Comparison of ENCODE assay signal across 18 cellular contexts in the genomic region with DNA sequence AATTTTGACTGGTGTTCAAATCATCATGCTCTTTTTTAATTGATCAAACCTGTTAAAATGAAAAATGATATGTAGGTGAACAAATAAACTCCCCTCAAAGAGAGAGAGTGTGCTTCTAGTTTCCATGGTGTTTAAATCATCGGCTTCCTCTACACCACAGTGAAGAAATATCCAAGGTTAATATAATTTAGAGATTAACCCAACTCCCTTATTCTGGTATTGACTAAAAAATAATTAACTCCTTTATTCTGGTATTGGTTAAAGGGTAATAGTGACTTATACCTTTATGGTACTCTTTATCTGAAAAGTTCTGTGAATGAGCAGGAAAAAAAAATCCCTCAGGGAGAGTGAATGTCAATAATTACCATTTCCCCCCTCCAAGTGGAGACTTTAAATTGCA.
"Had no signal": no experiment of that assay in that cellular context is flagged by ENCODE, and none has a peak within 500 bp of the region (broad histone marks: within the 10 kb centered on the region; RNA-seq: fewer than 3 reads in every experiment).

No MANE protein-coding gene starts in this region.

- H3K27ac ChIP-seq: colonic mucosa, esophagus squamous epithelium, prostate gland, right lobe of liver, VCaP had no signal

- H3K4me1 Mint-ChIP-seq: activated naive CD4-positive, alpha-beta T cell treated with anti-CD3 and anti-CD28 coated beads, Interleukin-2, amount 50 U/mL, for 24 hours had no signal

- H3K4me1 ChIP-seq: prostate gland, right lobe of liver had no signal

- ATAC-seq: activated CD8-positive, alpha-beta memory T cell treated with anti-CD3 and anti-CD28 coated beads, Interleukin-2, amount 10 ng/mL, durations not matched to agents 7 days and 5 days; right lobe of liver; stimulated activated memory B cell treated with anti-CD40 and anti-IgM and Interleukin-4, amounts not matched to agents 10 μg/mL and 1 μg/mL and 100 μg/mL, for 72 hours had no signal

- H3K27me3 Mint-ChIP-seq: activated CD8-positive, alpha-beta memory T cell treated with anti-CD3 and anti-CD28 coated beads, Interleukin-2, amount 10 ng/mL, durations not matched to agents 7 days and 5 days; activated naive CD4-positive, alpha-beta T cell treated with anti-CD3 and anti-CD28 coated beads, Interleukin-2, amount 50 U/mL, for 24 hours; activated T-cell treated with anti-CD3 and anti-CD28 coated beads, Interleukin-2, amount 50 U/mL, for 24 hours had no signal

- H3K27me3 ChIP-seq: colonic mucosa, esophagus squamous epithelium, right lobe of liver had no signal

- H3K27ac Mint-ChIP-seq: activated CD8-positive, alpha-beta memory T cell treated with anti-CD3 and anti-CD28 coated beads, Interleukin-2, amount 10 ng/mL, durations not matched to agents 7 days and 5 days; activated naive CD4-positive, alpha-beta T cell treated with anti-CD3 and anti-CD28 coated beads, Interleukin-2, amount 50 U/mL, for 24 hours; activated T-cell treated with anti-CD3 and anti-CD28 coated beads, Interleukin-2, amount 50 U/mL, for 24 hours; natural killer cell treated with Interleukin-12 subunit alpha and Interleukin-12 subunit beta and Interleukin-15 and Interleukin-18, amount 100 ng/mL, for 72 hours; stimulated activated memory B cell treated with anti-CD40 and anti-IgM and Interleukin-4, amounts not matched to agents 10 μg/mL and 1 μg/mL and 100 μg/mL, for 72 hours had no signal

- H3K4me3 Mint-ChIP-seq: activated CD8-positive, alpha-beta memory T cell treated with anti-CD3 and anti-CD28 coated beads, Interleukin-2, amount 10 ng/mL, durations not matched to agents 7 days and 5 days; activated naive CD4-positive, alpha-beta T cell treated with anti-CD3 and anti-CD28 coated beads, Interleukin-2, amount 50 U/mL, for 24 hours; activated T-cell treated with anti-CD3 and anti-CD28 coated beads, Interleukin-2, amount 50 U/mL, for 24 hours; natural killer cell treated with Interleukin-12 subunit alpha and Interleukin-12 subunit beta and Interleukin-15 and Interleukin-18, amount 100 ng/mL, for 72 hours; stimulated activated memory B cell treated with anti-CD40 and anti-IgM and Interleukin-4, amounts not matched to agents 10 μg/mL and 1 μg/mL and 100 μg/mL, for 72 hours had no signal

- H3K36me3 ChIP-seq: colonic mucosa, prostate gland had no signal

- DNase-seq: activated CD4-positive, alpha-beta T cell treated with anti-CD3 and anti-CD28 coated beads for 1 hour; activated CD4-positive, alpha-beta T cell treated with anti-CD3 and anti-CD28 coated beads, Interleukin-2, amount 50 U/mL, for 48 hours; activated CD8-positive, alpha-beta memory T cell treated with anti-CD3 and anti-CD28 coated beads, Interleukin-2, amount 10 ng/mL, durations not matched to agents 7 days and 5 days; activated effector memory CD4-positive, alpha-beta T cell treated with Interleukin-2 at 50 U/mL for 16 hours; activated T-cell treated with anti-CD3 and anti-CD28 coated beads, Interleukin-2, amount 50 U/mL, for 24 hours; caudate nucleus; colonic mucosa; esophagus squamous epithelium; glutamatergic neuron; hypothalamus; nucleus accumbens; right lobe of liver; stimulated activated CD4-positive, alpha-beta T cell treated with anti-CD3 and anti-CD28 coated beads, Interleukin-2, amount 100 ng/mL, for 24 hours had no signal

- H3K9me3 Mint-ChIP-seq: activated naive CD4-positive, alpha-beta T cell treated with anti-CD3 and anti-CD28 coated beads, Interleukin-2, amount 50 U/mL, for 24 hours; activated T-cell treated with anti-CD3 and anti-CD28 coated beads, Interleukin-2, amount 50 U/mL, for 24 hours; natural killer cell treated with Interleukin-12 subunit alpha and Interleukin-12 subunit beta and Interleukin-15 and Interleukin-18, amount 100 ng/mL, for 72 hours; stimulated activated memory B cell treated with anti-CD40 and anti-IgM and Interleukin-4, amounts not matched to agents 10 μg/mL and 1 μg/mL and 100 μg/mL, for 72 hours had no signal

- H3K9me3 ChIP-seq: colonic mucosa, esophagus squamous epithelium, prostate gland, right lobe of liver had no signal

- H3K36me3 Mint-ChIP-seq: natural killer cell treated with Interleukin-12 subunit alpha and Interleukin-12 subunit beta and Interleukin-15 and Interleukin-18, amount 100 ng/mL, for 72 hours; stimulated activated memory B cell treated with anti-CD40 and anti-IgM and Interleukin-4, amounts not matched to agents 10 μg/mL and 1 μg/mL and 100 μg/mL, for 72 hours had no signal

- H3K4me3 ChIP-seq: colonic mucosa, esophagus squamous epithelium, prostate gland, right lobe of liver had no signal
